30 cellular contexts compared by ENCODE assay signal in the genomic region with DNA sequence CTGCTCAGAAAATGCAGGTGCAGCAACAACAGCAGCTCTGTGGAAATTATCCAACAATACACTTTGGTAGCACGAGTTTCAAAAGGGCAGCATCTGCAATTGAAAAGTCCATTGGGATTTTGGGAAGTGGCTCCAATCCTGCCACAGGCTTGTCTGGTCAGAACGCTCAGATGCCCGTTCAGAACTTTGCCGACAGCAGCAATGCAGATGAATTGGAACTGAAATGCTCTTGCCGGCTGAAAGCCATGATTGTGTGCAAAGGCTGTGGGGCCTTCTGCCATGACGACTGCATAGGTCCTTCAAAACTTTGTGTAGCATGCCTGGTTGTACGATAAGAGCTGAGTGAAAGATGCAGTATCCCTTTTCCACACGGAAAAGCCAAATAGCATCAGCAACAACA.
DNase-seq lines count a peak whose midpoint lies in the region; ATAC-seq, FAIRE-seq and TF ChIP-seq lines count a peak whose summit lies in the region.
"Had no signal": no experiment of that assay in that cellular context is flagged by ENCODE, and none has a peak within 500 bp of the region (broad histone marks: within the 10 kb centered on the region; RNA-seq: fewer than 3 reads in every experiment).

No MANE protein-coding gene starts in this region.

- TF ChIP-seq CTCF in astrocyte (IDR thresholded peaks at IDR 0.05; ENCODE audit: insufficient read depth, low read depth, low read length), result no peak

- H2AFZ ChIP-seq in astrocyte (ENCODE audit: low read depth, low read length), result no peak overlapping the region
- H2AFZ ChIP-seq: neural progenitor cell had no signal

- peak in 2 of 3 experiments; percentile 21 to 89 for DNase-seq in NCI-H1417 (lab: John Stamatoyannopoulos, UW)
- DNase-seq in NCI-H1417 treated with DMSO at 0.1 percent for 48 hours (lab: John Stamatoyannopoulos, UW), result no peak
- DNase-seq in DMS79 (lab: John Stamatoyannopoulos, UW), result peak; percentile 94
- DNase-seq in astrocyte (ENCODE audit: low read depth), result no peak
- peak; percentile 20 for DNase-seq in occipital lobe (lab: John Stamatoyannopoulos, UW)
- no peak for DNase-seq in activated CD8-positive, alpha-beta memory T cell treated with anti-CD3 and anti-CD28 coated beads for 24 hours
- DNase-seq in stimulated activated CD4-positive, alpha-beta T cell treated with anti-CD3 and anti-CD28 coated beads, Interleukin-2, amount 100 ng/mL, for 24 hours, result no peak
- DNase-seq: activated CD4-positive, alpha-beta T cell treated with anti-CD3 and anti-CD28 coated beads, Interleukin-2, amount 50 U/mL, for 4 hours; activated naive CD4-positive, alpha-beta T cell treated with anti-CD3 and anti-CD28 coated beads for 36 hours; AML-193; CD4-positive, alpha-beta memory T cell; colonic mucosa; DMS53; effector memory CD8-positive, alpha-beta T cell; foreskin fibroblast; GF-D8; H9; left colon; mammary epithelial cell; NCI-H82; stimulated activated naive CD4-positive, alpha-beta T cell treated with Interleukin-2 at 50 U/mL for 16 hours; T-helper 1 cell had no signal

- H3K27ac ChIP-seq in astrocyte (ENCODE audit: low read depth, low read length), result no peak overlapping the region
- H3K27ac ChIP-seq: colonic mucosa, neural progenitor cell, RWPE1, tibial nerve had no signal

- H3K4me2 ChIP-seq in astrocyte (ENCODE audit: low read length), result peak overlapping the region; percentile 53
- H3K4me2 ChIP-seq: neural progenitor cell had no signal

- H3K9ac ChIP-seq in astrocyte (ENCODE audit: low read length), result no peak overlapping the region
- H3K9ac ChIP-seq: neural progenitor cell had no signal

- no peak for FAIRE-seq in astrocyte (lab: Jason Lieb, UNC)
- FAIRE-seq: bronchial epithelial cell had no signal

- H4K20me1 ChIP-seq in astrocyte (ENCODE audit: insufficient read depth, low read length), result no peaks in the 10 kb centered on the region

- H3K9me3 ChIP-seq in astrocyte (ENCODE audit: insufficient read depth, low read depth, low read length), result no peaks in the 10 kb centered on the region
- H3K9me3 ChIP-seq: colonic mucosa, tibial nerve had no signal

- peaks cover 4% of the 10 kb centered on the region for H3K4me1 Mint-ChIP-seq in astrocyte (ENCODE audit: low read depth, unreplicated experiment)
- H3K4me1 Mint-ChIP-seq: CD4-positive, alpha-beta memory T cell; IgD-negative memory B cell had no signal

- H3K36me3 ChIP-seq in astrocyte (ENCODE audit: insufficient read depth, low read length), result no peaks in the 10 kb centered on the region
- H3K36me3 ChIP-seq: colonic mucosa, neural progenitor cell had no signal

- no peaks in the 10 kb centered on the region for H3K79me2 ChIP-seq in astrocyte (ENCODE audit: insufficient read depth, low read length)

- H3K27me3 Mint-ChIP-seq in astrocyte (ENCODE audit: low read depth, unreplicated experiment), result no peaks in the 10 kb centered on the region
- H3K27me3 Mint-ChIP-seq: CD4-positive, alpha-beta memory T cell; effector memory CD8-positive, alpha-beta T cell; IgD-negative memory B cell; progenitor cell of endocrine pancreas had no signal

- H3K36me3 Mint-ChIP-seq in astrocyte (ENCODE audit: low read depth, unreplicated experiment), result peaks cover 21% of the 10 kb centered on the region
- H3K36me3 Mint-ChIP-seq: CD4-positive, alpha-beta memory T cell; IgD-negative memory B cell had no signal

- H3K4me3 Mint-ChIP-seq in astrocyte (ENCODE audit: unreplicated experiment), result no peak overlapping the region
- H3K4me3 Mint-ChIP-seq: activated naive CD4-positive, alpha-beta T cell treated with anti-CD3 and anti-CD28 coated beads for 36 hours; CD4-positive, alpha-beta memory T cell; effector memory CD8-positive, alpha-beta T cell; H9; IgD-negative memory B cell; neural progenitor cell had no signal

- no peak overlapping the region for H3K4me3 ChIP-seq in astrocyte (ENCODE audit: insufficient read depth, low read depth, low read length)
- H3K4me3 ChIP-seq: colonic mucosa, neural progenitor cell, tibial nerve had no signal

- H3K4me1 ChIP-seq in astrocyte (ENCODE audit: insufficient read depth, low read length), result no peaks in the 10 kb centered on the region
- H3K4me1 ChIP-seq: colonic mucosa had no signal

- H3K9me3 Mint-ChIP-seq in astrocyte (ENCODE audit: unreplicated experiment), result no peaks in the 10 kb centered on the region
- H3K9me3 Mint-ChIP-seq: activated naive CD4-positive, alpha-beta T cell treated with anti-CD3 and anti-CD28 coated beads for 36 hours; H9; IgD-negative memory B cell; neural progenitor cell had no signal

- no peaks in the 10 kb centered on the region for H3K27me3 ChIP-seq in astrocyte (ENCODE audit: insufficient read depth, low read length)
- H3K27me3 ChIP-seq: colonic mucosa, neural progenitor cell, tibial nerve had no signal

- no peak for ATAC-seq in GM19023 (IDR thresholded peaks at IDR 0.05; ENCODE audit: unreplicated experiment)
- ATAC-seq: effector memory CD8-positive, alpha-beta T cell; esophagus mucosa; left colon had no signal

- H3K27ac Mint-ChIP-seq in astrocyte (ENCODE audit: unreplicated experiment), result no peak overlapping the region
- H3K27ac Mint-ChIP-seq: activated naive CD4-positive, alpha-beta T cell treated with anti-CD3 and anti-CD28 coated beads for 36 hours; CD4-positive, alpha-beta memory T cell; effector memory CD8-positive, alpha-beta T cell; H9; IgD-negative memory B cell; neural progenitor cell; progenitor cell of endocrine pancreas had no signal

Comparison
In these comparisons a context has a peak if more than half of its experiments do, and no peak if none do; other contexts are left out.
1. DNase-seq: peak in NCI-H1417 (2 of 3), DMS79 (single experiment) and occipital lobe (single experiment); none in NCI-H1417 treated with DMSO at 0.1 percent for 48 hours (single experiment), astrocyte (single experiment), activated CD8-positive, alpha-beta memory T cell treated with anti-CD3 and anti-CD28 coated beads for 24 hours (single experiment) and stimulated activated CD4-positive, alpha-beta T cell treated with anti-CD3 and anti-CD28 coated beads, Interleukin-2, amount 100 ng/mL, for 24 hours (0 of 2).